31 cellular contexts compared by ENCODE assay signal in the genomic region with DNA sequence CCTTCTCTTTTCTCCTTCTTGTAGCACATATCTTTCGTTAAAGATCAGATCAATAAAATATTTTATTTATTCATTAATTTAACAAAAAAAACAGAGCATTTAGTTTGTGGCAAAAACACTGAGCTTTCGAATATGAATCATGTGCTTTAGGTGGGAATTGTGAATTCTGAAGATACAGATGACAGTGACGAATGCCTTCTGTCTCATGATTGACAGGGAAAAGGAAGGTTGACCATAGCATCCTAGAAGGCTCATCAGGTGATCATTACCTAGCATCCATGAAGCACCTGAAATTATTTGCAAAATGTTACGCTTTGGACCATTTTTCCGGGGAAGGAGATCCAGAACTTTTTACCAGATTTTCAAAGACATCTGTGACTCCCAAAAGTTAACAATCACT. TPM values are rescaled to one million over a fixed set of nuclear protein-coding genes. Genes with fewer than 3 reads are reported as not detected.
"Had no signal": no experiment of that assay in that cellular context is flagged by ENCODE, and none has a peak within 500 bp of the region (broad histone marks: within the 10 kb centered on the region; RNA-seq: fewer than 3 reads in every experiment).

No MANE protein-coding gene starts in this region.

- H3K9me3 Mint-ChIP-seq: endodermal cell, mesothelial cell of epicardium, naive B cell had no signal

- FAIRE-seq: colon, endometrium, islet of Langerhans, keratinocyte had no signal

- ATAC-seq: esophagus mucosa, gastrocnemius medialis, heart right ventricle, left cardiac atrium, left lung, lower lobe of right lung, mucosa of descending colon had no signal

- H3K27ac ChIP-seq: coronary artery, dorsolateral prefrontal cortex, epithelial cell of prostate, esophagus squamous epithelium, gastrocnemius medialis, heart right ventricle, lower lobe of right lung had no signal

- H3K36me3 Mint-ChIP-seq: mesothelial cell of epicardium had no signal

- H3K4me3 Mint-ChIP-seq: endodermal cell, mesothelial cell of epicardium had no signal

- H3K27me3 ChIP-seq: dorsolateral prefrontal cortex, esophagus squamous epithelium, gastrocnemius medialis, heart right ventricle, left lung had no signal

- H3K36me3 ChIP-seq: esophagus squamous epithelium, gastrocnemius medialis, heart right ventricle, lower lobe of right lung had no signal

- H3K27ac Mint-ChIP-seq: endodermal cell, mesothelial cell of epicardium had no signal

- H3K4me3 ChIP-seq: coronary artery, dorsolateral prefrontal cortex, esophagus squamous epithelium, gastrocnemius medialis, heart right ventricle, left lung, lower lobe of right lung, mucosa of descending colon had no signal

- H3K9me3 ChIP-seq: esophagus squamous epithelium, gastrocnemius medialis, heart right ventricle, left lung, lower lobe of right lung, mucosa of descending colon had no signal

- H3K27me3 Mint-ChIP-seq: naive B cell had no signal

- DNase-seq: dermis blood vessel endothelial cell; dorsolateral prefrontal cortex; effector CD4-positive, alpha-beta T cell; effector memory CD4-positive, alpha-beta T cell; endodermal cell; erythroblast; esophagus squamous epithelium; foreskin fibroblast; foreskin melanocyte; gastrocnemius medialis; glutamatergic neuron; head of caudate nucleus; heart right ventricle; hippocampal formation; left cardiac atrium; left lung; left ventricle myocardium superior; lower lobe of right lung; mesenchymal stem cell; mucosa of descending colon; naive B cell had no signal

RNA-seq across cellular contexts. Expression of gene ARL11, which starts 3.8 kb away (rescaled TPM):
- total RNA-seq: kidney epithelial cell, myocyte had no signal
